Comparison of ENCODE assay signal across 17 cellular contexts in genomic region chr6:8831366-8832152, GRCh38.
"Had no signal": no experiment of that assay in that cellular context is flagged by ENCODE, and none has a peak within 500 bp of the region (broad histone marks: within the 10 kb centered on the region; RNA-seq: fewer than 3 reads in every experiment).

No MANE protein-coding gene starts in this region.

- H3K4me1 ChIP-seq: gastroesophageal sphincter, parathyroid adenoma, upper lobe of right lung had no signal

- H3K27ac Mint-ChIP-seq: neural progenitor cell had no signal

- ATAC-seq: activated CD4-positive, CD25-positive, alpha-beta regulatory T cell treated with anti-CD3 and anti-CD28 coated beads, Interleukin-2, amount 50 U/mL, for 24 hours; gastroesophageal sphincter; left colon; upper lobe of right lung had no signal

- H3K9ac ChIP-seq: neural progenitor cell, parathyroid adenoma had no signal

- H3K27me3 ChIP-seq: gastroesophageal sphincter, neural progenitor cell, stomach, upper lobe of right lung had no signal

- H3K36me3 ChIP-seq: gastroesophageal sphincter, neural progenitor cell, stomach, thoracic aorta, upper lobe of right lung had no signal

- H3K27ac ChIP-seq: epithelial cell of prostate, gastroesophageal sphincter, neural progenitor cell, parathyroid adenoma, stomach, thoracic aorta, upper lobe of right lung had no signal

- H3K4me3 ChIP-seq: gastroesophageal sphincter, neural progenitor cell, stomach, thoracic aorta, upper lobe of right lung had no signal

- H3K9me3 ChIP-seq: gastroesophageal sphincter, stomach, thoracic aorta, upper lobe of right lung had no signal

- DNase-seq: activated naive CD4-positive, alpha-beta T cell treated with Interleukin-2 at 50 U/mL for 16 hours; activated T-cell treated with anti-CD3 and anti-CD28 coated beads for 4 hours; aorta; dermis blood vessel endothelial cell; left colon; midbrain; stimulated activated CD4-positive, alpha-beta T cell treated with anti-CD3 and anti-CD28 coated beads, Interleukin-12 subunit alpha, Interleukin-12 subunit beta, amount 100 ng/mL, for 4 hours; stimulated activated CD4-positive, alpha-beta T cell treated with anti-CD3 and anti-CD28 coated beads, Interleukin-2, amount 100 ng/mL, for 24 hours; stomach; T-helper 9 cell; upper lobe of right lung had no signal

- H3K4me3 Mint-ChIP-seq: neural progenitor cell had no signal
